1 cellular context compared by ENCODE assay signal in the genomic region with DNA sequence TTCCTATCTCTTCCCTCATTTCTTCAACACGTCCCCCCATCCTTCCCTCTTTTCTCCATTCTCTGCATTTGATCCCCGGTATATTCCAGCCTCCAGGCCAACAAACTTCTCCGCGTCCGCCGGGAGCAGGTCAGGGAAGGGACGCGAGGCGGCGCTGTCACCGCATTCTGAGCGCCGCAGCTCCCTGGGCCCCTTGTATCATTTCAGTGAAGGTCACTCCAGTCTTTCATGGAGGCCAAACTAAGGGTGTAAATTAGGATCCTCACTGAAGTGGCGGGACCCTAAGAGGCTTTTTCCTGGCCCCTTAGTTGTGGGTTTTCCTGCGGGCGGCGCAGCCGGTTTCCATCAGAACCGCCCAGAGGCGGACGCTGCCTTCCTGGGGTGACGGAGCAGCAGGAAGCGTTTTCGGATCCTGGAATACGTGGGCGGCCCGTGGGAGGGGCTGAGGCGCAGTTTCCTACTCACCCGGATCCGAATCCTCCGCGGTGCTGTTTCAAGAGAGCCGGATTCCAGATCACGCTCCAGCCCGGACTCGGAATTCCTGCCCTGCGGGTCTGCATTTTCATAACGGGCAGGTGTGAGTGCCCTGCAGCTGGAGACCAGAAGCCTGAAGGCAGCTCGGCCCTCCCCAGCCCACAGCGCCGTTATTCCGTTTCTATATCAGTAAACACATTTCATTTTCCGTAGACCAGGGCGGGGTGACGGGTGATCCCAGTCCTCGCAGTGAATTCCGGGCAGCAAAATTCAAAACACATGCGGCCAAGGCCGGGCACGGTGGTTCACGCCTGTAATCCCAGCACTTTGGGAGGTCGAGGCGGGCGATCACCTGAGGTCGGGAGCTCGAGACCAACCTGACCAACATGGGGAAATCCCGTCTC.
A peak's percentile ranks its signal among the peaks of the same experiment; 100 is the strongest.
TF ChIP-seq lines count a peak whose summit lies in the region.

No MANE protein-coding gene starts in this region.

TF ChIP-seq in HepG2, 621 proteins besides CTCF, POLR2A, EP300 and RAD21 (continued from another document and continues in another):
- TF ChIP-seq, protein P1, sequence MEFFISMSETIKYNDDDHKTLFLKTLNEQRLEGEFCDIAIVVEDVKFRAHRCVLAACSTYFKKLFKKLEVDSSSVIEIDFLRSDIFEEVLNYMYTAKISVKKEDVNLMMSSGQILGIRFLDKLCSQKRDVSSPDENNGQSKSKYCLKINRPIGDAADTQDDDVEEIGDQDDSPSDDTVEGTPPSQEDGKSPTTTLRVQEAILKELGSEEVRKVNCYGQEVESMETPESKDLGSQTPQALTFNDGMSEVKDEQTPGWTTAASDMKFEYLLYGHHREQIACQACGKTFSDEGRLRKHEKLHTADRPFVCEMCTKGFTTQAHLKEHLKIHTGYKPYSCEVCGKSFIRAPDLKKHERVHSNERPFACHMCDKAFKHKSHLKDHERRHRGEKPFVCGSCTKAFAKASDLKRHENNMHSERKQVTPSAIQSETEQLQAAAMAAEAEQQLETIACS (CRISPR knock-in tag; IDR thresholded peaks at IDR 0.05), result no peak
- TF ChIP-seq MAZ (IDR thresholded peaks at IDR 0.05; ENCODE audit: borderline replicate concordance, low read depth, low read length), result peak; percentile 60; the same call in 1 of the 2 replicates
- no peak; the same call in 1 of the 2 replicates for TF ChIP-seq MAZ (CRISPR knock-in tag; IDR thresholded peaks at IDR 0.05; ENCODE audit: low read depth)
- peak; percentile 35; the same call in 1 of the 3 replicates for TF ChIP-seq MXI1 (IDR thresholded peaks at IDR 0.05; ENCODE audit: borderline replicate concordance, low read depth, low read length)
- TF ChIP-seq, protein P2, sequence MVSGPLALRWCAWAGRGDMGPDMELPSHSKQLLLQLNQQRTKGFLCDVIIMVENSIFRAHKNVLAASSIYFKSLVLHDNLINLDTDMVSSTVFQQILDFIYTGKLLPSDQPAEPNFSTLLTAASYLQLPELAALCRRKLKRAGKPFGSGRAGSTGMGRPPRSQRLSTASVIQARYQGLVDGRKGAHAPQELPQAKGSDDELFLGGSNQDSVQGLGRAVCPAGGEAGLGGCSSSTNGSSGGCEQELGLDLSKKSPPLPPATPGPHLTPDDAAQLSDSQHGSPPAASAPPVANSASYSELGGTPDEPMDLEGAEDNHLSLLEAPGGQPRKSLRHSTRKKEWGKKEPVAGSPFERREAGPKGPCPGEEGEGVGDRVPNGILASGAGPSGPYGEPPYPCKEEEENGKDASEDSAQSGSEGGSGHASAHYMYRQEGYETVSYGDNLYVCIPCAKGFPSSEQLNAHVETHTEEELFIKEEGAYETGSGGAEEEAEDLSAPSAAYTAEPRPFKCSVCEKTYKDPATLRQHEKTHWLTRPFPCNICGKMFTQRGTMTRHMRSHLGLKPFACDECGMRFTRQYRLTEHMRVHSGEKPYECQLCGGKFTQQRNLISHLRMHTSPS (CRISPR knock-in tag; IDR thresholded peaks at IDR 0.05; ENCODE audit: low read depth), result no peak
- no peak for TF ChIP-seq ZBTB38 (CRISPR knock-in tag; IDR thresholded peaks at IDR 0.05)
- TF ChIP-seq HOXA5 (CRISPR knock-in tag; IDR thresholded peaks at IDR 0.05), result no peak
- TF ChIP-seq TOPORS (CRISPR knock-in tag; IDR thresholded peaks at IDR 0.05), result no peak; the same call in 1 of the 2 replicates
- TF ChIP-seq AKAP8 (CRISPR knock-in tag; IDR thresholded peaks at IDR 0.05), result no peak
- no peak for TF ChIP-seq REL (CRISPR knock-in tag; conservative IDR thresholded peaks at IDR 0.05)
- no peak for TF ChIP-seq ASH2L (IDR thresholded peaks at IDR 0.05; ENCODE audit: insufficient read length, low read depth, low read length)
- TF ChIP-seq SALL1 (CRISPR knock-in tag; IDR thresholded peaks at IDR 0.05), result peak; percentile 38
- TF ChIP-seq MED1 (CRISPR knock-in tag; IDR thresholded peaks at IDR 0.05), result no peak
- peak; percentile 31; the same call in 1 of the 2 replicates for TF ChIP-seq ZNF788 (CRISPR knock-in tag; IDR thresholded peaks at IDR 0.05; ENCODE audit: borderline replicate concordance)
- peak; percentile 91 for TF ChIP-seq KDM2A (CRISPR knock-in tag; IDR thresholded peaks at IDR 0.05; ENCODE audit: borderline replicate concordance, low read depth)
- TF ChIP-seq ZBTB42 (CRISPR knock-in tag; IDR thresholded peaks at IDR 0.05), result no peak
- no peak for TF ChIP-seq RFX1 (IDR thresholded peaks at IDR 0.05)
- TF ChIP-seq GATAD1 (CRISPR knock-in tag; IDR thresholded peaks at IDR 0.05), result peak; percentile 61
- no peak; the same call in 1 of the 2 replicates for TF ChIP-seq ZNF337 (CRISPR knock-in tag; IDR thresholded peaks at IDR 0.05; ENCODE audit: borderline replicate concordance, low read depth)
- TF ChIP-seq HNRNPLL (IDR thresholded peaks at IDR 0.05; ENCODE audit: low read depth, low read length, poor library complexity, severe bottlenecking), result peak; percentile 89
- TF ChIP-seq ZNF326 (CRISPR knock-in tag; IDR thresholded peaks at IDR 0.05; ENCODE audit: borderline replicate concordance), result no peak
- TF ChIP-seq HHEX (CRISPR knock-in tag; IDR thresholded peaks at IDR 0.05), result no peak
- TF ChIP-seq, protein P3, sequence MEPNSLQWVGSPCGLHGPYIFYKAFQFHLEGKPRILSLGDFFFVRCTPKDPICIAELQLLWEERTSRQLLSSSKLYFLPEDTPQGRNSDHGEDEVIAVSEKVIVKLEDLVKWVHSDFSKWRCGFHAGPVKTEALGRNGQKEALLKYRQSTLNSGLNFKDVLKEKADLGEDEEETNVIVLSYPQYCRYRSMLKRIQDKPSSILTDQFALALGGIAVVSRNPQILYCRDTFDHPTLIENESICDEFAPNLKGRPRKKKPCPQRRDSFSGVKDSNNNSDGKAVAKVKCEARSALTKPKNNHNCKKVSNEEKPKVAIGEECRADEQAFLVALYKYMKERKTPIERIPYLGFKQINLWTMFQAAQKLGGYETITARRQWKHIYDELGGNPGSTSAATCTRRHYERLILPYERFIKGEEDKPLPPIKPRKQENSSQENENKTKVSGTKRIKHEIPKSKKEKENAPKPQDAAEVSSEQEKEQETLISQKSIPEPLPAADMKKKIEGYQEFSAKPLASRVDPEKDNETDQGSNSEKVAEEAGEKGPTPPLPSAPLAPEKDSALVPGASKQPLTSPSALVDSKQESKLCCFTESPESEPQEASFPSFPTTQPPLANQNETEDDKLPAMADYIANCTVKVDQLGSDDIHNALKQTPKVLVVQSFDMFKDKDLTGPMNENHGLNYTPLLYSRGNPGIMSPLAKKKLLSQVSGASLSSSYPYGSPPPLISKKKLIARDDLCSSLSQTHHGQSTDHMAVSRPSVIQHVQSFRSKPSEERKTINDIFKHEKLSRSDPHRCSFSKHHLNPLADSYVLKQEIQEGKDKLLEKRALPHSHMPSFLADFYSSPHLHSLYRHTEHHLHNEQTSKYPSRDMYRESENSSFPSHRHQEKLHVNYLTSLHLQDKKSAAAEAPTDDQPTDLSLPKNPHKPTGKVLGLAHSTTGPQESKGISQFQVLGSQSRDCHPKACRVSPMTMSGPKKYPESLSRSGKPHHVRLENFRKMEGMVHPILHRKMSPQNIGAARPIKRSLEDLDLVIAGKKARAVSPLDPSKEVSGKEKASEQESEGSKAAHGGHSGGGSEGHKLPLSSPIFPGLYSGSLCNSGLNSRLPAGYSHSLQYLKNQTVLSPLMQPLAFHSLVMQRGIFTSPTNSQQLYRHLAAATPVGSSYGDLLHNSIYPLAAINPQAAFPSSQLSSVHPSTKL (CRISPR knock-in tag; IDR thresholded peaks at IDR 0.05), result peak; percentile 45
- TF ChIP-seq, protein P4, sequence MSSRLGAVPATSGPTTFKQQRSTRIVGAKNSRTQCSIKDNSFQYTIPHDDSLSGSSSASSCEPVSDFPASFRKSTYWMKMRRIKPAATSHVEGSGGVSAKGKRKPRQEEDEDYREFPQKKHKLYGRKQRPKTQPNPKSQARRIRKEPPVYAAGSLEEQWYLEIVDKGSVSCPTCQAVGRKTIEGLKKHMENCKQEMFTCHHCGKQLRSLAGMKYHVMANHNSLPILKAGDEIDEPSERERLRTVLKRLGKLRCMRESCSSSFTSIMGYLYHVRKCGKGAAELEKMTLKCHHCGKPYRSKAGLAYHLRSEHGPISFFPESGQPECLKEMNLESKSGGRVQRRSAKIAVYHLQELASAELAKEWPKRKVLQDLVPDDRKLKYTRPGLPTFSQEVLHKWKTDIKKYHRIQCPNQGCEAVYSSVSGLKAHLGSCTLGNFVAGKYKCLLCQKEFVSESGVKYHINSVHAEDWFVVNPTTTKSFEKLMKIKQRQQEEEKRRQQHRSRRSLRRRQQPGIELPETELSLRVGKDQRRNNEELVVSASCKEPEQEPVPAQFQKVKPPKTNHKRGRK (CRISPR knock-in tag; IDR thresholded peaks at IDR 0.05), result no peak
- TF ChIP-seq, protein P5, sequence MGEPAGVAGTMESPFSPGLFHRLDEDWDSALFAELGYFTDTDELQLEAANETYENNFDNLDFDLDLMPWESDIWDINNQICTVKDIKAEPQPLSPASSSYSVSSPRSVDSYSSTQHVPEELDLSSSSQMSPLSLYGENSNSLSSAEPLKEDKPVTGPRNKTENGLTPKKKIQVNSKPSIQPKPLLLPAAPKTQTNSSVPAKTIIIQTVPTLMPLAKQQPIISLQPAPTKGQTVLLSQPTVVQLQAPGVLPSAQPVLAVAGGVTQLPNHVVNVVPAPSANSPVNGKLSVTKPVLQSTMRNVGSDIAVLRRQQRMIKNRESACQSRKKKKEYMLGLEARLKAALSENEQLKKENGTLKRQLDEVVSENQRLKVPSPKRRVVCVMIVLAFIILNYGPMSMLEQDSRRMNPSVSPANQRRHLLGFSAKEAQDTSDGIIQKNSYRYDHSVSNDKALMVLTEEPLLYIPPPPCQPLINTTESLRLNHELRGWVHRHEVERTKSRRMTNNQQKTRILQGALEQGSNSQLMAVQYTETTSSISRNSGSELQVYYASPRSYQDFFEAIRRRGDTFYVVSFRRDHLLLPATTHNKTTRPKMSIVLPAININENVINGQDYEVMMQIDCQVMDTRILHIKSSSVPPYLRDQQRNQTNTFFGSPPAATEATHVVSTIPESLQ (CRISPR knock-in tag; conservative IDR thresholded peaks at IDR 0.05), result no peak
- no peak for TF ChIP-seq RFXAP (CRISPR knock-in tag; IDR thresholded peaks at IDR 0.05; ENCODE audit: borderline replicate concordance)
- TF ChIP-seq PHF5A (CRISPR knock-in tag; IDR thresholded peaks at IDR 0.05; ENCODE audit: low read depth, unreplicated experiment), result peak; percentile 79
- TF ChIP-seq ZNF367 (CRISPR knock-in tag; IDR thresholded peaks at IDR 0.05; ENCODE audit: borderline replicate concordance), result no peak
- TF ChIP-seq POLR2AphosphoS5 (IDR thresholded peaks at IDR 0.05; ENCODE audit: low read depth, low read length), result peak; percentile 70
- peak; percentile 62; the same call in 1 of the 2 replicates for TF ChIP-seq RXRA (CRISPR knock-in tag; IDR thresholded peaks at IDR 0.05)
- 0 out of 2 replicates have a peak, but pooled peaks have one; percentile 24 for TF ChIP-seq ZNF274 (CRISPR knock-in tag; IDR thresholded peaks at IDR 0.05)
- TF ChIP-seq, protein P6, sequence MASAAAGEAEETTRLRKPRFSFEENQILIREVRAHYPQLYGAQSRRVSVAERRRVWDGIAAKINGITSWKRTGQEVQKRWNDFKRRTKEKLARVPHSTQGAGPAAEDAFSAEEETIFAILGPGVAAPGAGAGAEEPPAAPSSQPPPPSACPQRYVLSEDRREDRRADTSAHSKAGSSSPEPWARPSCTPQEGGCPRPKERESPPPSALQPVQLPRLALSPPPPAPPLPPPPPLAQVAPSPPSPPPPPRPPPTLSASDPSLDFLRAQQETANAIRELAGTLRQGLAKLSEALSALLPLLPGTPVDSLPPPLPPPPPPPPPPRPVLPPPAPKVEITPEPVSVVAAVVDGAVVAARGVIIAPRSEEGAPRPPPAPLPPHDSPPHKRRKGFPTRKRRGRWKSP (CRISPR knock-in tag; IDR thresholded peaks at IDR 0.05), result peak; percentile 9; the same call in 1 of the 2 replicates
- TF ChIP-seq ARID2 (CRISPR knock-in tag; IDR thresholded peaks at IDR 0.05; ENCODE audit: borderline replicate concordance), result no peak
- TF ChIP-seq ZSCAN12 (CRISPR knock-in tag; IDR thresholded peaks at IDR 0.05), result no peak
- no peak for TF ChIP-seq ZNF672 (CRISPR knock-in tag; IDR thresholded peaks at IDR 0.05)
- peak; percentile 53; the same call in 1 of the 2 replicates for TF ChIP-seq ZNF644 (CRISPR knock-in tag; IDR thresholded peaks at IDR 0.05; ENCODE audit: low read depth)
- TF ChIP-seq IRX3 (CRISPR knock-in tag; IDR thresholded peaks at IDR 0.05; ENCODE audit: borderline replicate concordance, low read depth), result no peak; the same call in 1 of the 2 replicates
- TF ChIP-seq MEF2D (CRISPR knock-in tag; IDR thresholded peaks at IDR 0.05), result no peak
- TF ChIP-seq, protein P7, sequence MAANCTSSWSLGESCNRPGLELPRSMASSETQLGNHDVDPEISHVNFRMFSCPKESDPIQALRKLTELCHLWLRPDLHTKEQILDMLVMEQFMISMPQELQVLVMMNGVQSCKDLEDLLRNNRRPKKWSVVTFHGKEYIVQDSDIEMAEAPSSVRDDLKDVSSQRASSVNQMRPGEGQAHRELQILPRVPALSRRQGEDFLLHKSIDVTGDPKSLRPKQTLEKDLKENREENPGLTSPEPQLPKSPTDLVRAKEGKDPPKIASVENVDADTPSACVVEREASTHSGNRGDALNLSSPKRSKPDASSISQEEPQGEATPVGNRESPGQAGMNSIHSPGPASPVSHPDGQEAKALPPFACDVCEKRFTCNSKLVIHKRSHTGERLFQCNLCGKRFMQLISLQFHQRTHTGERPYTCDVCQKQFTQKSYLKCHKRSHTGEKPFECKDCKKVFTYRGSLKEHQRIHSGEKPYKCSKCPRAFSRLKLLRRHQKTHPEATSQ (CRISPR knock-in tag; IDR thresholded peaks at IDR 0.05; ENCODE audit: borderline replicate concordance), result no peak
- TF ChIP-seq ZFP36L1 (CRISPR knock-in tag; IDR thresholded peaks at IDR 0.05), result no peak; the same call in 1 of the 2 replicates
- TF ChIP-seq ZNF331 (CRISPR knock-in tag; IDR thresholded peaks at IDR 0.05), result peak; percentile 12
- TF ChIP-seq FOXA3 (CRISPR knock-in tag; IDR thresholded peaks at IDR 0.05), result no peak
- peak; percentile 41; the same call in 1 of the 2 replicates for TF ChIP-seq MYC (CRISPR knock-in tag; IDR thresholded peaks at IDR 0.05; ENCODE audit: borderline replicate concordance)
- TF ChIP-seq ZNF382 (CRISPR knock-in tag; IDR thresholded peaks at IDR 0.05; ENCODE audit: borderline replicate concordance), result no peak
- TF ChIP-seq PHF20 (CRISPR knock-in tag; IDR thresholded peaks at IDR 0.05), result peak; percentile 54
- peak; percentile 95; the same call in 1 of the 2 replicates for TF ChIP-seq ZNF598 (CRISPR knock-in tag; IDR thresholded peaks at IDR 0.05; ENCODE audit: borderline replicate concordance)
- TF ChIP-seq ZNF333 (CRISPR knock-in tag; IDR thresholded peaks at IDR 0.05; ENCODE audit: borderline replicate concordance), result no peak
- no peak for TF ChIP-seq GTF3A (CRISPR knock-in tag; conservative IDR thresholded peaks at IDR 0.05)
- TF ChIP-seq, protein P8, sequence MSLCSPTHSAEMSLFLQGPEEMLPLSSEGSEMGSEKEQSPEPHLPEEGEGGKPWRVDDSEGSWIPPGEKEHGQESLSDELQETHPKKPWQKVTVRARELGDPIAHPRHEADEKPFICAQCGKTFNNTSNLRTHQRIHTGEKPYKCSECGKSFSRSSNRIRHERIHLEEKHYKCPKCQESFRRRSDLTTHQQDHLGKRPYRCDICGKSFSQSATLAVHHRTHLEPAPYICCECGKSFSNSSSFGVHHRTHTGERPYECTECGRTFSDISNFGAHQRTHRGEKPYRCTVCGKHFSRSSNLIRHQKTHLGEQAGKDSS (CRISPR knock-in tag; IDR thresholded peaks at IDR 0.05; ENCODE audit: borderline replicate concordance, low read depth), result peak; percentile 65; the same call in 1 of the 2 replicates
- TF ChIP-seq ZNF17 (CRISPR knock-in tag; IDR thresholded peaks at IDR 0.05), result no peak
